ENCODE assay signal across 22 cellular contexts in the genomic region with DNA sequence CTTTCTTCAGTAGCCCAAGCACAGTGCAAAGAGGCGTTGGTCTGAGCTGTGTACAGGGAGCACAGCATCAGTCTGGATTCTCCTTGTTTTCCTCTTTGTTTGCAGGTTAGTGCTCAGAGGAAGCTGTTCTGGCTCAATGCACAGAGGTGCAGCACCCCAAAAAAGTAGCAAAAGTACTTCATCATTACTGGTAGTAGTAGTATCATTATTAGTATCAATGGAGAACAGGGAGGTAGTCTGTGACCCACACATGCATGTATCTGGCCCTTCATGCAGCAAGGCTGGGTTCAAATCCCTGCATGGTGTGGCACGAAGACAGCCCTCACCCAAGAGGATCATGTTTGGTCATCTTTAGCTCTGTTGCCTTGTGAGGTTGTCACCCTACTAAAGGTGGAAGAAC.
A peak's percentile ranks its signal among the peaks of the same experiment; 100 is the strongest.
DNase-seq lines count a peak whose midpoint lies in the region; ATAC-seq, FAIRE-seq and TF ChIP-seq lines count a peak whose summit lies in the region.
"Had no signal": no experiment of that assay in that cellular context is flagged by ENCODE, and none has a peak within 500 bp of the region (broad histone marks: within the 10 kb centered on the region; RNA-seq: fewer than 3 reads in every experiment).

No MANE protein-coding gene starts in this region.

- WGBS in thyroid gland, 2 donors = 73 to 81% methylated on average over 2 of the region's 2 CpGs

- H3K4me3 ChIP-seq in breast epithelium = no peak overlapping the region
- no peak overlapping the region for H3K4me3 ChIP-seq in thyroid gland (replicated peaks in 1 of 3)
- H3K4me3 ChIP-seq: SJSA1 had no signal

- H3K4me1 Mint-ChIP-seq in neural crest cell = peaks cover 47% of the 10 kb centered on the region
- no peaks in the 10 kb centered on the region for H3K4me1 Mint-ChIP-seq in T-cell
- H3K4me1 Mint-ChIP-seq: CD8-positive, alpha-beta memory T cell had no signal

- peak overlapping the region; percentile 49 for H3K4me3 Mint-ChIP-seq in neural crest cell
- H3K4me3 Mint-ChIP-seq in T-cell = no peak overlapping the region
- H3K4me3 Mint-ChIP-seq: CD8-positive, alpha-beta memory T cell had no signal

- H3K27ac Mint-ChIP-seq in neural crest cell (ENCODE audit: unreplicated experiment) = peak overlapping the region; percentile 38
- H3K27ac Mint-ChIP-seq in T-cell = no peak overlapping the region

- POLR2A ChIA-PET in T-cell (lab: Charles Lee) = no interaction called here

- intact Hi-C loops in breast epithelium (cut with DNase I; ENCODE audit: low total_unique reads) (no loop called here), thyroid gland (cut with DNase I) (no loop called here)

- H3K4me1 ChIP-seq in breast epithelium = no peaks in the 10 kb centered on the region
- no peaks in the 10 kb centered on the region for H3K4me1 ChIP-seq in thyroid gland
- H3K4me1 ChIP-seq: SJSA1 had no signal

- no peak for TF ChIP-seq POLR2A in GM12892 (IDR thresholded peaks at IDR 0.05; ENCODE audit: low read depth, low read length)
- TF ChIP-seq POLR2A in breast epithelium (IDR thresholded peaks at IDR 0.05) = no peak
- no peak for TF ChIP-seq POLR2A in thyroid gland (IDR thresholded peaks at IDR 0.05)

- H3K27me3 Mint-ChIP-seq in neural crest cell (ENCODE audit: low read depth) = no peaks in the 10 kb centered on the region
- H3K27me3 Mint-ChIP-seq in T-cell = no peaks in the 10 kb centered on the region

- H3K9me3 Mint-ChIP-seq in neural crest cell (peaks cover 4% of the 10 kb centered on the region), T-cell (peaks cover 0 to 11% (median 0%) of the 10 kb centered on the region in 3 donors)

- FAIRE-seq in GM12892 (lab: Jason Lieb, UNC) = peak; percentile 56
- FAIRE-seq: G401.6, RCC 7860 had no signal

- no peaks in the 10 kb centered on the region for H3K27me3 ChIP-seq in breast epithelium
- H3K27me3 ChIP-seq in thyroid gland = no peaks in the 10 kb centered on the region

- H3K9me3 ChIP-seq in breast epithelium (no peaks in the 10 kb centered on the region), thyroid gland (no peaks in the 10 kb centered on the region)
- H3K9me3 ChIP-seq: SJSA1 had no signal

- ATAC-seq in GM21529 (IDR thresholded peaks at IDR 0.05; ENCODE audit: unreplicated experiment) (peak; percentile 53), HG03095 (IDR thresholded peaks at IDR 0.05; ENCODE audit: unreplicated experiment) (peak; percentile 59), T-cell (replicated peaks in 1 of 4) (no peak)

- H3K36me3 ChIP-seq in breast epithelium (no peaks in the 10 kb centered on the region), thyroid gland (no peaks in the 10 kb centered on the region)
- H3K36me3 ChIP-seq: SJSA1 had no signal

- DNase-seq in GM12892 (ENCODE audit: insufficient read length) (no peak), neural crest cell (ENCODE audit: low read depth, low spot score) (no peak), breast epithelium (ENCODE audit: low spot score in 2 of 2) (no peak), T-cell (no peak), nucleus accumbens (lab: John Stamatoyannopoulos, UW) (no peak), thyroid gland (no peak)
- DNase-seq: Calu3; CD8-positive, alpha-beta memory T cell; Kasumi-1; NCI-H1694; NCI-H2171; NCI-H345; NCI-H524; NCI-H774; NK-92 treated with Interleukin-12 subunit alpha and Interleukin-12 subunit beta, amount 100 ng/mL, for 24 hours; OCI-M1 had no signal

- peaks cover 2% of the 10 kb centered on the region for H3K36me3 Mint-ChIP-seq in neural crest cell (ENCODE audit: low read depth)
- H3K36me3 Mint-ChIP-seq in T-cell = no peaks in the 10 kb centered on the region
- H3K36me3 Mint-ChIP-seq: CD8-positive, alpha-beta memory T cell had no signal

- H3K27ac ChIP-seq in breast epithelium (no peak overlapping the region), thyroid gland (no peak overlapping the region)
- H3K27ac ChIP-seq: C4-2B, SJSA1 had no signal

- CTCF ChIA-PET in T-cell (lab: Charles Lee) = no interaction called here

- TF ChIP-seq CTCF in neural crest cell (conservative IDR thresholded peaks at IDR 0.05) = no peak
- no peak for TF ChIP-seq CTCF in breast epithelium (IDR thresholded peaks at IDR 0.05)
- no peak for TF ChIP-seq CTCF in thyroid gland (IDR thresholded peaks at IDR 0.05)

Comparison
In these comparisons a context has a peak if more than half of its experiments do, and no peak if none do; other contexts are left out.
1. ATAC-seq: peak in GM21529 (single experiment) and HG03095 (single experiment); none in T-cell (0 of 4).